ENCODE assay signal across 6 cellular contexts in the genomic region with DNA sequence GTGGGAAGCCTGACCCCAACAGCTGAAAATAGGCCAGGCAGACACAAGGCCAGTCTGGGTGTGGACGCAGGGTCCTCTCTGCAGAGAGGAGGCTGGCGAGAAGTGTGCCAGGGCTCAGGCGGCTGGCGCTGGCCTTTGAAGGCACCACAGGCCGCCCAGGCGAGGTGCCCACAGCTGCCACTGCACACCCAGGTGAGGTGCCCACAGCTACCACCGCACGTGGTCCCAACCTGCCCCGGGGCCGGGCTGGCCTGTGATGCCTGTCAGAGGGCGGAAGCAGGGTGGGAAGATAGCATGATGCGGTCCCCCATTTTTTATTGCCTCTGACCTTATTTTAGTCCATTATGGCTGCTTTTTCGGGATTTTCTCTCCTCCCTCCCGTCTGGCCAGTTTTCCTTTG.
"Had no signal": no experiment of that assay in that cellular context is flagged by ENCODE, and none has a peak within 500 bp of the region (broad histone marks: within the 10 kb centered on the region; RNA-seq: fewer than 3 reads in every experiment).

No MANE protein-coding gene starts in this region.

- H3K9ac ChIP-seq: KMS-11 had no signal

- H3K27ac ChIP-seq: HL-60, KMS-11 had no signal

- DNase-seq: KBM-7, KG1 had no signal

- H3K4me2 ChIP-seq: KMS-11 had no signal

- ATAC-seq: HepG2, K562 had no signal

- H3K4me3 ChIP-seq: K562 had no signal
